18 cellular contexts compared by ENCODE assay signal in genomic region chr20:22700387-22700786, GRCh38.
A peak's percentile ranks its signal among the peaks of the same experiment; 100 is the strongest.
DNase-seq lines count a peak whose midpoint lies in the region; ATAC-seq and TF ChIP-seq lines count a peak whose summit lies in the region.
"Had no signal": no experiment of that assay in that cellular context is flagged by ENCODE, and none has a peak within 500 bp of the region (broad histone marks: within the 10 kb centered on the region; RNA-seq: fewer than 3 reads in every experiment).

No MANE protein-coding gene starts in this region.

- H3K4me1 ChIP-seq in right cardiac atrium (ENCODE audit: control insufficient read depth, insufficient read depth, low read length): peaks cover 3% of the 10 kb centered on the region
- peaks cover 14% of the 10 kb centered on the region for H3K4me1 ChIP-seq in adipocyte (ENCODE audit: control insufficient read depth, insufficient read depth, low read length)
- no peaks in the 10 kb centered on the region for H3K4me1 ChIP-seq in mesendoderm (ENCODE audit: control insufficient read depth, low read depth, low read length)
- no peaks in the 10 kb centered on the region for H3K4me1 ChIP-seq in endodermal cell (ENCODE audit: control insufficient read depth, insufficient read depth, low read length)
- H3K4me1 ChIP-seq: Caco-2 had no signal

- WGBS in right cardiac atrium: 56% methylated on average over 1 of the region's 1 CpG
- WGBS in mesendoderm (ENCODE audit: extremely low coverage, insufficient coverage, low lambda C conversion rate): no CpG with 5 or more reads among the region's 1 CpG
- 78 to 88% methylated on average over 1 of the region's 1 CpG for WGBS in endodermal cell (ENCODE audit: insufficient coverage in 1 of 2, insufficient read length in 1 of 2), 2 experiments

- no peak overlapping the region for H3K27ac Mint-ChIP-seq in CD4-positive, alpha-beta T cell
- H3K27ac Mint-ChIP-seq in endodermal cell: no peak overlapping the region
- H3K27ac Mint-ChIP-seq: activated CD8-positive, alpha-beta T cell treated with anti-CD3 and anti-CD28 coated beads, Interleukin-2, amount 10 ng/mL, durations not matched to agents 7 days and 5 days; activated naive CD8-positive, alpha-beta T cell treated with anti-CD3 and anti-CD28 coated beads, Interleukin-2, amount 50 U/mL, for 24 hours; H9; natural killer cell; stimulated activated naive CD8-positive, alpha-beta T cell treated with anti-CD3 and anti-CD28 coated beads, Interleukin-15, Interleukin-2, amounts not matched to agents 100 ng/mL and 50 ng/mL, for 24 hours; T-helper 1 cell treated with Interleukin-12 subunit alpha and Interleukin-12 subunit beta and Interleukin-4 antibody, amounts not matched to agents 30 μg/mL and 1 μg/mL, for 36 hours had no signal

- H4K5ac ChIP-seq in mesendoderm (ENCODE audit: low read length): no peak overlapping the region

- TF ChIP-seq CTCF in fibroblast of pulmonary artery (IDR thresholded peaks at IDR 0.05; ENCODE audit: low read length, missing control alignments) (no peak), endodermal cell (conservative IDR thresholded peaks at IDR 0.05) (no peak)
- TF ChIP-seq CTCF in CD4-positive, alpha-beta T cell (IDR thresholded peaks at IDR 0.05): no peak

- H3K4me3 Mint-ChIP-seq in CD4-positive, alpha-beta T cell: no peak overlapping the region
- no peak overlapping the region for H3K4me3 Mint-ChIP-seq in endodermal cell
- H3K4me3 Mint-ChIP-seq: activated CD8-positive, alpha-beta T cell treated with anti-CD3 and anti-CD28 coated beads, Interleukin-2, amount 10 ng/mL, durations not matched to agents 7 days and 5 days; activated naive CD8-positive, alpha-beta T cell treated with anti-CD3 and anti-CD28 coated beads, Interleukin-2, amount 50 U/mL, for 24 hours; H9; natural killer cell; stimulated activated naive CD8-positive, alpha-beta T cell treated with anti-CD3 and anti-CD28 coated beads, Interleukin-15, Interleukin-2, amounts not matched to agents 100 ng/mL and 50 ng/mL, for 24 hours; T-helper 1 cell treated with Interleukin-12 subunit alpha and Interleukin-12 subunit beta and Interleukin-4 antibody, amounts not matched to agents 30 μg/mL and 1 μg/mL, for 36 hours had no signal

- H4K8ac ChIP-seq in mesendoderm (ENCODE audit: low read depth, low read length): no peak overlapping the region

- H3K27ac ChIP-seq in right cardiac atrium (ENCODE audit: low read length) (no peak overlapping the region), mesendoderm (ENCODE audit: low read depth, low read length) (no peak overlapping the region), endodermal cell (ENCODE audit: low read depth, low read length) (no peak overlapping the region)
- H3K27ac ChIP-seq in CD4-positive, alpha-beta T cell (ENCODE audit: low read depth, low read length): no peak overlapping the region
- H3K27ac ChIP-seq: WERI-Rb-1 had no signal

- CTCF ChIA-PET in CD4-positive, alpha-beta T cell (lab: Charles Lee): no interaction called here

- H3K9me3 ChIP-seq in right cardiac atrium (ENCODE audit: control insufficient read depth, low read length) (no peaks in the 10 kb centered on the region), adipocyte (ENCODE audit: control insufficient read depth, low read length) (peaks cover 15% of the 10 kb centered on the region), endodermal cell (ENCODE audit: control insufficient read depth, low read length) (peaks cover 25% of the 10 kb centered on the region)
- H3K9me3 ChIP-seq in CD4-positive, alpha-beta T cell (ENCODE audit: control insufficient read depth, low read length): no peaks in the 10 kb centered on the region
- H3K9me3 ChIP-seq: Caco-2 had no signal

- no peak overlapping the region for H2AK5ac ChIP-seq in mesendoderm (ENCODE audit: low read length)

- no peaks in the 10 kb centered on the region for H3K4me1 Mint-ChIP-seq in CD4-positive, alpha-beta T cell (ENCODE audit: low read depth)
- peaks cover 14% of the 10 kb centered on the region for H3K4me1 Mint-ChIP-seq in endodermal cell
- H3K4me1 Mint-ChIP-seq: activated naive CD8-positive, alpha-beta T cell treated with anti-CD3 and anti-CD28 coated beads, Interleukin-2, amount 50 U/mL, for 24 hours; H9; natural killer cell had no signal

- H3K79me1 ChIP-seq in mesendoderm (ENCODE audit: low read length): no peaks in the 10 kb centered on the region

- H3K4ac ChIP-seq in mesendoderm (ENCODE audit: low read depth, low read length): no peak overlapping the region

- peak; percentile 36 to 39 for ATAC-seq in right cardiac atrium
- ATAC-seq in Right ventricle myocardium inferior: no peak
- ATAC-seq in CD4-positive, alpha-beta T cell (ENCODE audit: poor library complexity): no peak
- ATAC-seq: activated CD8-positive, alpha-beta T cell treated with anti-CD3 and anti-CD28 coated beads, Interleukin-2, amount 10 ng/mL, durations not matched to agents 7 days and 5 days; activated naive CD8-positive, alpha-beta T cell treated with anti-CD3 and anti-CD28 coated beads, Interleukin-2, amount 50 U/mL, for 24 hours; natural killer cell had no signal

- no peaks in the 10 kb centered on the region for H3K36me3 Mint-ChIP-seq in CD4-positive, alpha-beta T cell (ENCODE audit: low read depth)
- H3K36me3 Mint-ChIP-seq in endodermal cell (ENCODE audit: low read depth): peaks cover 4% of the 10 kb centered on the region
- H3K36me3 Mint-ChIP-seq: natural killer cell had no signal

- H3K27me3 ChIP-seq in right cardiac atrium (ENCODE audit: control insufficient read depth, insufficient read depth) (no peaks in the 10 kb centered on the region), adipocyte (replicated peaks; ENCODE audit: control insufficient read depth, insufficient read depth, low read length) (peaks cover 10% of the 10 kb centered on the region), mesendoderm (ENCODE audit: insufficient read depth, low read length, poor library complexity) (no peaks in the 10 kb centered on the region), endodermal cell (ENCODE audit: control insufficient read depth, insufficient read depth, low read length, poor library complexity, severe bottlenecking) (no peaks in the 10 kb centered on the region)
- no peaks in the 10 kb centered on the region for H3K27me3 ChIP-seq in CD4-positive, alpha-beta T cell (ENCODE audit: control insufficient read depth, insufficient read depth, low read length)

- intact Hi-C loops in right cardiac atrium (cut with DNase I): no loop called here
- intact Hi-C loops in Right ventricle myocardium inferior (cut with DNase I): no loop called here
- intact Hi-C loops in head of caudate nucleus (cut with DNase I): no loop called here
- intact Hi-C loops in CD4-positive, alpha-beta T cell (cut with DNase I, micrococcal nuclease): no loop called here

- H3K27me3 Mint-ChIP-seq in CD4-positive, alpha-beta T cell: no peaks in the 10 kb centered on the region
- H3K27me3 Mint-ChIP-seq in endodermal cell (ENCODE audit: insufficient read depth): no peaks in the 10 kb centered on the region
- H3K27me3 Mint-ChIP-seq: activated naive CD8-positive, alpha-beta T cell treated with anti-CD3 and anti-CD28 coated beads, Interleukin-2, amount 50 U/mL, for 24 hours; stimulated activated naive CD8-positive, alpha-beta T cell treated with anti-CD3 and anti-CD28 coated beads, Interleukin-15, Interleukin-2, amounts not matched to agents 100 ng/mL and 50 ng/mL, for 24 hours had no signal

- H3K9me3 Mint-ChIP-seq in CD4-positive, alpha-beta T cell: peaks cover 3% of the 10 kb centered on the region
- H3K9me3 Mint-ChIP-seq in endodermal cell: peaks cover 25% of the 10 kb centered on the region
- H3K9me3 Mint-ChIP-seq: activated naive CD8-positive, alpha-beta T cell treated with anti-CD3 and anti-CD28 coated beads, Interleukin-2, amount 50 U/mL, for 24 hours; natural killer cell; stimulated activated naive CD8-positive, alpha-beta T cell treated with anti-CD3 and anti-CD28 coated beads, Interleukin-15, Interleukin-2, amounts not matched to agents 100 ng/mL and 50 ng/mL, for 24 hours; T-helper 1 cell treated with Interleukin-12 subunit alpha and Interleukin-12 subunit beta and Interleukin-4 antibody, amounts not matched to agents 30 μg/mL and 1 μg/mL, for 36 hours had no signal

- H3K79me2 ChIP-seq in mesendoderm (ENCODE audit: control insufficient read depth, insufficient read depth, low read length): no peaks in the 10 kb centered on the region

- no peak overlapping the region for H3K23ac ChIP-seq in mesendoderm (ENCODE audit: low read length)

- DNase-seq in right cardiac atrium (no peak), Right ventricle myocardium inferior (ENCODE audit: missing footprints) (no peak), adipocyte (ENCODE audit: low read depth) (peak; percentile 86), fibroblast of pulmonary artery (ENCODE audit: low read depth) (peak; percentile 79), head of caudate nucleus (no peak), mesendoderm (no peak), endodermal cell (no peak)
- DNase-seq in CD4-positive, alpha-beta T cell: no peak
- DNase-seq: activated CD8-positive, alpha-beta T cell treated with anti-CD3 and anti-CD28 coated beads, Interleukin-2, amount 10 ng/mL, durations not matched to agents 7 days and 5 days; activated naive CD8-positive, alpha-beta T cell treated with anti-CD3 and anti-CD28 coated beads, Interleukin-2, amount 50 U/mL, for 24 hours; Caco-2; H9; natural killer cell; SHP77; stimulated activated CD4-positive, alpha-beta T cell treated with anti-CD3 and anti-CD28 coated beads, Interleukin-15, amount 100 ng/mL, for 24 hours; WERI-Rb-1 had no signal

- POLR2A ChIA-PET in CD4-positive, alpha-beta T cell (lab: Charles Lee): no interaction called here

- H3K4me2 ChIP-seq in mesendoderm (ENCODE audit: low read length): no peak overlapping the region

- H3K36me3 ChIP-seq in adipocyte (ENCODE audit: control insufficient read depth, insufficient read depth, low read length, severe bottlenecking) (no peaks in the 10 kb centered on the region), mesendoderm (ENCODE audit: control insufficient read depth, insufficient read depth, low read length) (no peaks in the 10 kb centered on the region), endodermal cell (ENCODE audit: control insufficient read depth, insufficient read depth, low read length) (no peaks in the 10 kb centered on the region)
- H3K36me3 ChIP-seq: WERI-Rb-1 had no signal

- no peak overlapping the region for H3K18ac ChIP-seq in mesendoderm (ENCODE audit: low read length)

- no peak overlapping the region for H3K9ac ChIP-seq in adipocyte (ENCODE audit: low read length)
- H3K9ac ChIP-seq in mesendoderm (ENCODE audit: low read length): no peak overlapping the region
- no peak overlapping the region for H3K9ac ChIP-seq in endodermal cell (ENCODE audit: extremely low read depth, low read length, poor library complexity, severe bottlenecking)

- no peak overlapping the region for H2BK15ac ChIP-seq in mesendoderm (replicated peaks; ENCODE audit: low read depth)

- H3K4me3 ChIP-seq in right cardiac atrium (ENCODE audit: low read length): no peak overlapping the region
- H3K4me3 ChIP-seq in adipocyte (ENCODE audit: low read length): no peak overlapping the region
- no peak overlapping the region for H3K4me3 ChIP-seq in fibroblast of pulmonary artery (replicated peaks; ENCODE audit: low read depth, low read length)
- H3K4me3 ChIP-seq in mesendoderm (ENCODE audit: low read length): no peak overlapping the region
- H3K4me3 ChIP-seq in endodermal cell (ENCODE audit: low read length): no peak overlapping the region

- no peak overlapping the region for H2BK5ac ChIP-seq in mesendoderm (ENCODE audit: low read length)

- H2BK120ac ChIP-seq in mesendoderm (ENCODE audit: low read depth, low read length): no peak overlapping the region

- H3K56ac ChIP-seq in mesendoderm (ENCODE audit: low read length): no peak overlapping the region

Comparison
In these comparisons a context has a peak if more than half of its experiments do, and no peak if none do; other contexts are left out.
1. ATAC-seq: peak in right cardiac atrium (2 of 2); none in Right ventricle myocardium inferior (single experiment) and CD4-positive, alpha-beta T cell (single experiment).
2. DNase-seq: peak in adipocyte (single experiment) and fibroblast of pulmonary artery (single experiment); none in right cardiac atrium (0 of 3), Right ventricle myocardium inferior (single experiment), head of caudate nucleus (0 of 42), CD4-positive, alpha-beta T cell (0 of 10), mesendoderm (single experiment) and endodermal cell (single experiment).